Comparison of ENCODE assay signal across 26 cellular contexts in the genomic region with DNA sequence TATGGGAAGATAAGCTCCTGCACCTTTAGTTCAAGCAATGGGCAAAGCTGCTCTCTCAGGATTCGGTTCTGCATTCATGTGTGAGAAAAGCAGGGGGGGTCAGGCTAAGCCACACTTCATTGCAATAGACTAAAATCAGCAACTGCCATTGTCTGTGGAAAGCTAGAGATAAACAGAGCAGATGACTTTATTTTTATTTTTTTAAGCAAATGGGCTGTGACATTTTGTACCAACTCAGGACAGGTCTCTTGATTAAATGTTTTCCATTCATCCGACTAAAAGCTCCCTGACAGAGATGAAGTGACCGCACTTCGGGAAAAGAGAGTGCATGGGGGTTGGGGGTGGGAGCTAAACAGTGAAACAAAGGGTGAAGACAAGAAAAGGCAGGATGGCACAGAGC.
A peak's percentile ranks its signal among the peaks of the same experiment; 100 is the strongest.
DNase-seq lines count a peak whose midpoint lies in the region; ATAC-seq and TF ChIP-seq lines count a peak whose summit lies in the region.
"Had no signal": no experiment of that assay in that cellular context is flagged by ENCODE, and none has a peak within 500 bp of the region (broad histone marks: within the 10 kb centered on the region; RNA-seq: fewer than 3 reads in every experiment).

No MANE protein-coding gene starts in this region.

- H2BK12ac ChIP-seq in neuronal stem cell (ENCODE audit: low read length) = no peak overlapping the region

- H2AK5ac ChIP-seq in neuronal stem cell (ENCODE audit: low read depth, low read length) = no peak overlapping the region

- no peak overlapping the region for H3K4me3 ChIP-seq in neuronal stem cell (ENCODE audit: low read length in 2 of 2)
- H3K4me3 ChIP-seq: HAP-1, K562, SJSA1 had no signal

- H3K27ac ChIP-seq in neuronal stem cell (replicated peaks; ENCODE audit: low read length) = peak overlapping the region; percentile 78
- H3K27ac ChIP-seq: SJSA1 had no signal

- ATAC-seq in HG03175 (IDR thresholded peaks at IDR 0.05; ENCODE audit: unreplicated experiment) (no peak), sciatic nerve (no peak)
- ATAC-seq: HepG2, K562 had no signal

- WGBS in neuronal stem cell (ENCODE audit: extremely low coverage in 2 of 2, insufficient read length in 2 of 2, insufficient replicate concordance in 1 of 2), 2 donors = no CpG with 5 or more reads among the region's 4 CpGs

- H3K4ac ChIP-seq in neuronal stem cell (ENCODE audit: low read length) = no peak overlapping the region

- no peak overlapping the region for H4K8ac ChIP-seq in neuronal stem cell (ENCODE audit: low read depth, low read length)

- H3K4me1 Mint-ChIP-seq in glutamatergic neuron (ENCODE audit: low read depth, unreplicated experiment) = peaks cover 20% of the 10 kb centered on the region

- H3K4me3 Mint-ChIP-seq in glutamatergic neuron (ENCODE audit: unreplicated experiment) = no peak overlapping the region
- H3K4me3 Mint-ChIP-seq: CD4-positive, alpha-beta memory T cell; HFFc6 had no signal

- H2BK120ac ChIP-seq in neuronal stem cell (ENCODE audit: low read depth, low read length) = no peak overlapping the region

- no peaks in the 10 kb centered on the region for H3K9me3 ChIP-seq in neuronal stem cell (replicated peaks in 1 of 2; ENCODE audit: control insufficient read depth in 2 of 2, insufficient read depth in 1 of 2, low read depth in 1 of 2, low read length in 2 of 2)
- H3K9me3 ChIP-seq: HAP-1, SJSA1 had no signal

- peak overlapping the region; percentile 3 for H3K27ac Mint-ChIP-seq in glutamatergic neuron (ENCODE audit: unreplicated experiment)
- H3K27ac Mint-ChIP-seq: CD4-positive, alpha-beta memory T cell; HFFc6 had no signal

- no peaks in the 10 kb centered on the region for H3K27me3 Mint-ChIP-seq in glutamatergic neuron (ENCODE audit: unreplicated experiment)
- H3K27me3 Mint-ChIP-seq: CD4-positive, alpha-beta memory T cell had no signal

- no peak overlapping the region for H2BK5ac ChIP-seq in neuronal stem cell (ENCODE audit: low read length)

- H3K4me1 ChIP-seq in neuronal stem cell (ENCODE audit: control insufficient read depth in 2 of 2, insufficient read depth in 1 of 2, low read depth in 1 of 2, low read length in 2 of 2) = peaks cover 15 to 26% of the 10 kb centered on the region in 2 donors

- H3K18ac ChIP-seq in neuronal stem cell (ENCODE audit: low read length) = no peak overlapping the region

- DNase-seq in NCI-H187 (lab: John Stamatoyannopoulos, UW) (peak; percentile 87 to 89), NCI-H345 (lab: John Stamatoyannopoulos, UW) (peak; percentile 79), glutamatergic neuron (no peak), neuronal stem cell (ENCODE audit: low spot score) (peak; percentile 15), sciatic nerve (ENCODE audit: low spot score) (no peak), NCI-H748 (lab: John Stamatoyannopoulos, UW; ENCODE audit: unreplicated experiment) (no peak)
- DNase-seq in activated T-cell treated with anti-CD3 and anti-CD28 coated beads, Interleukin-2, amount 50 U/mL, for 1 hour = no peak
- DNase-seq: C1 segment of cervical spinal cord; CD4-positive, alpha-beta memory T cell; COR-L47; DMS53; GOT3; HFFc6; Kasumi-1; MV-4-11; NCI-H1105; NCI-H2081; NCI-H446 treated with DMSO at 0.1 percent for 48 hours; NCI-H526; Right ventricle myocardium superior; RPMI8226 had no signal

- H2AFZ ChIP-seq in neuronal stem cell (ENCODE audit: low read length) = no peak overlapping the region

- no peak overlapping the region for H3K9ac ChIP-seq in neuronal stem cell (ENCODE audit: low read depth, low read length, poor library complexity)

- no peaks in the 10 kb centered on the region for H3K79me1 ChIP-seq in neuronal stem cell (ENCODE audit: low read depth, low read length)

- H3K36me3 ChIP-seq in neuronal stem cell (replicated peaks in 1 of 2; ENCODE audit: control insufficient read depth in 2 of 2, insufficient read depth in 2 of 2, low read length in 2 of 2) = no peaks in the 10 kb centered on the region
- H3K36me3 ChIP-seq: HAP-1, SJSA1 had no signal

- no peak overlapping the region for H4K91ac ChIP-seq in neuronal stem cell (ENCODE audit: low read depth, low read length, poor library complexity)

- no peaks in the 10 kb centered on the region for H3K36me3 Mint-ChIP-seq in glutamatergic neuron (ENCODE audit: unreplicated experiment)
- H3K36me3 Mint-ChIP-seq: CD4-positive, alpha-beta memory T cell had no signal

- H3K9me3 Mint-ChIP-seq in glutamatergic neuron (ENCODE audit: unreplicated experiment) = peaks cover 4% of the 10 kb centered on the region

- H3K23ac ChIP-seq in neuronal stem cell (ENCODE audit: low read depth, low read length, poor library complexity) = no peak overlapping the region

- no peaks in the 10 kb centered on the region for H3K27me3 ChIP-seq in neuronal stem cell (ENCODE audit: control insufficient read depth in 3 of 3, insufficient read depth in 3 of 3, low read depth in 1 of 3, low read length in 3 of 3)
- H3K27me3 ChIP-seq: SJSA1 had no signal

- no peak overlapping the region for H3K4me2 ChIP-seq in neuronal stem cell (ENCODE audit: insufficient read depth, low read length, poor library complexity, severe bottlenecking)

- no peak overlapping the region for H3K14ac ChIP-seq in neuronal stem cell (ENCODE audit: low read length)

- intact Hi-C loops in sciatic nerve (cut with DNase I) = no loop called here

- no peak overlapping the region for H2BK15ac ChIP-seq in neuronal stem cell (ENCODE audit: low read length)

- TF ChIP-seq CTCF in glutamatergic neuron (IDR thresholded peaks at IDR 0.05; ENCODE audit: partially characterized antibody, unreplicated experiment) = no peak

Comparison
In these comparisons a context has a peak if more than half of its experiments do, and no peak if none do; other contexts are left out.
1. DNase-seq: peak in NCI-H187 (2 of 2), NCI-H345 (single experiment) and neuronal stem cell (single experiment); none in glutamatergic neuron (single experiment), sciatic nerve (single experiment), NCI-H748 (single experiment) and activated T-cell treated with anti-CD3 and anti-CD28 coated beads, Interleukin-2, amount 50 U/mL, for 1 hour (single experiment).